In genomic region chr14:51884086-51884927, GRCh38 we compare ENCODE assay signal across 8 cellular contexts. TPM values are rescaled to one million over a fixed set of nuclear protein-coding genes. Genes with fewer than 3 reads are reported as not detected.
DNase-seq lines count a peak whose midpoint lies in the region; ATAC-seq, FAIRE-seq and TF ChIP-seq lines count a peak whose summit lies in the region.

No MANE protein-coding gene starts in this region.

- intact Hi-C loops in A673 (cut with micrococcal nuclease; ENCODE audit: unreplicated experiment) (no loop called here), psoas muscle (cut with DNase I) (no loop called here)

- peak; percentile 10 for DNase-seq in A673 (ENCODE audit: low spot score)
- no peak for DNase-seq in GM19239 (ENCODE audit: insufficient read length, low spot score)
- DNase-seq in psoas muscle: no peak
- no peak for DNase-seq in glutamatergic neuron
- no peak for DNase-seq in NCI-H2029 treated with DMSO at 0.1 percent for 48 hours (lab: John Stamatoyannopoulos, UW)
- DNase-seq in DMS114 treated with DMSO at 0.1 percent for 48 hours (lab: John Stamatoyannopoulos, UW; ENCODE audit: unreplicated experiment): no peak

- no peaks in the 10 kb centered on the region for H3K4me1 ChIP-seq in A673 (ENCODE audit: insufficient read depth, low read length, poor library complexity, severe bottlenecking)
- no peaks in the 10 kb centered on the region for H3K4me1 ChIP-seq in psoas muscle

- H3K36me3 Mint-ChIP-seq in brain: peaks cover 41% of the 10 kb centered on the region
- peaks cover 4% of the 10 kb centered on the region for H3K36me3 Mint-ChIP-seq in glutamatergic neuron (ENCODE audit: unreplicated experiment)

- 46 to 59% (median 55%) methylated on average over 7 of the region's 7 CpGs for WGBS in psoas muscle, 3 donors

- CTCF ChIA-PET in A673 (lab: Charles Lee): no interaction called here

- H3K4me3 Mint-ChIP-seq in brain (peak overlapping the region in 1 of 5 experiments; percentile 20), glutamatergic neuron (ENCODE audit: unreplicated experiment) (no peak overlapping the region)

- H3K9me3 ChIP-seq in A673 (ENCODE audit: low read depth, low read length, poor library complexity, severe bottlenecking): no peaks in the 10 kb centered on the region
- H3K9me3 ChIP-seq in psoas muscle: no peaks in the 10 kb centered on the region

- H3K27ac ChIP-seq in A673 (ENCODE audit: low read depth, low read length, poor library complexity, severe bottlenecking) (no peak overlapping the region), psoas muscle (no peak overlapping the region)

- H3K4me3 ChIP-seq in A673 (ENCODE audit: low read depth, low read length, poor library complexity, severe bottlenecking) (no peak overlapping the region), psoas muscle (no peak overlapping the region)

- no peaks in the 10 kb centered on the region for H3K27me3 ChIP-seq in A673 (replicated peaks; ENCODE audit: insufficient read depth, low read depth, low read length, poor library complexity)
- peaks cover 0 to 3% (median 0%) of the 10 kb centered on the region in 3 donors for H3K27me3 ChIP-seq in psoas muscle (ENCODE audit: insufficient read depth in 3 of 3, low read length in 2 of 3)

- H3K4me1 Mint-ChIP-seq in brain (peaks cover 46% of the 10 kb centered on the region), glutamatergic neuron (ENCODE audit: low read depth, unreplicated experiment) (peaks cover 1% of the 10 kb centered on the region)

- FAIRE-seq in GM19239 (lab: Jason Lieb, UNC): peak; percentile 92

- POLR2A ChIA-PET in A673 (lab: Charles Lee; ENCODE audit: low non-redundant PET): no interaction called here

- H3K9me3 Mint-ChIP-seq in brain (no peaks in the 10 kb centered on the region), glutamatergic neuron (ENCODE audit: unreplicated experiment) (peaks cover 3% of the 10 kb centered on the region)

- H3K27ac Mint-ChIP-seq in brain: peak overlapping the region in 3 of 5 experiments; percentile 6 to 21 (median 15)
- H3K27ac Mint-ChIP-seq in glutamatergic neuron (ENCODE audit: unreplicated experiment): no peak overlapping the region

- H3K27me3 Mint-ChIP-seq in brain: peaks cover 3% of the 10 kb centered on the region
- no peaks in the 10 kb centered on the region for H3K27me3 Mint-ChIP-seq in glutamatergic neuron (ENCODE audit: unreplicated experiment)

- peak; percentile 61 for ATAC-seq in HG03571 (IDR thresholded peaks at IDR 0.05; ENCODE audit: unreplicated experiment)
- peak in 3 of 4 donors; percentile 33 to 54 (median 49) for ATAC-seq in psoas muscle

- H3K36me3 ChIP-seq in A673 (ENCODE audit: insufficient read depth, low read length, poor library complexity, severe bottlenecking) (no peaks in the 10 kb centered on the region), psoas muscle (ENCODE audit: insufficient read depth in 1 of 2, low read depth in 1 of 2) (no peaks in the 10 kb centered on the region)

- BruUV-seq in A673 (replicated peaks; lab: Mats Ljungman, UMichigan): no TSS peak

- TF ChIP-seq CTCF in A673 (conservative IDR thresholded peaks at IDR 0.05; ENCODE audit: low read depth, low read length) (no peak), brain (conservative IDR thresholded peaks at IDR 0.05) (no peak), psoas muscle (IDR thresholded peaks at IDR 0.05) (no peak), glutamatergic neuron (IDR thresholded peaks at IDR 0.05; ENCODE audit: partially characterized antibody, unreplicated experiment) (no peak)

RNA-seq across cellular contexts. Expression of gene GNG2, which starts 23.9 kb away (rescaled TPM):
- 18.9 and 19.3 TPM in 2 replicates for total RNA-seq in A673 (2021)
- polyA plus RNA-seq in brain (ENCODE audit: insufficient read depth, low read depth, low replicate concordance): 80.8 TPM
- 1 to 10 TPM; 2.1 to 8.2 (median 5.3) TPM for total RNA-seq in psoas muscle
- 1 to 10 TPM; 1.4 to 1.7 (median 1.6) TPM for polyA plus RNA-seq in psoas muscle
- 245 TPM for total RNA-seq in glutamatergic neuron (ENCODE audit: unreplicated experiment)

Comparison
In these comparisons a context has a peak if more than half of its experiments do, and no peak if none do; other contexts are left out.
1. RNA of gene GNG2, which starts 23.9 kb away (total RNA-seq): 245 TPM in glutamatergic neuron (single experiment); 18.9 to 19.3 TPM in A673 and 2.1 to 8.2 TPM in psoas muscle; every median in the first group is over 10 times any median in the second.